22 cellular contexts compared by ENCODE assay signal in genomic region chr12:104852102-104852501, GRCh38.
"Had no signal": no experiment of that assay in that cellular context is flagged by ENCODE, and none has a peak within 500 bp of the region (broad histone marks: within the 10 kb centered on the region; RNA-seq: fewer than 3 reads in every experiment).

No MANE protein-coding gene starts in this region.

- H3K27me3 Mint-ChIP-seq: effector memory CD8-positive, alpha-beta T cell; stimulated activated naive B cell treated with anti-CD40 and anti-IgM and Interleukin-4, amounts not matched to agents 10 μg/mL and 1 μg/mL and 100 μg/mL, for 72 hours; stimulated activated naive CD8-positive, alpha-beta T cell treated with anti-CD3 and anti-CD28 coated beads, Interleukin-15, amount 100 ng/mL, for 72 hours had no signal

- H3K9me3 ChIP-seq: esophagus muscularis mucosa, gastroesophageal sphincter, pancreas, spleen, testis, tibial nerve, upper lobe of right lung had no signal

- H3K27ac Mint-ChIP-seq: effector memory CD8-positive, alpha-beta T cell; natural killer cell; progenitor cell of endocrine pancreas; stimulated activated naive B cell treated with anti-CD40 and anti-IgM and Interleukin-4, amounts not matched to agents 10 μg/mL and 1 μg/mL and 100 μg/mL, for 72 hours; stimulated activated naive CD8-positive, alpha-beta T cell treated with anti-CD3 and anti-CD28 coated beads, Interleukin-15, amount 100 ng/mL, for 72 hours had no signal

- DNase-seq: effector memory CD8-positive, alpha-beta T cell; glutamatergic neuron; islet precursor cell; mammary epithelial cell; natural killer cell; pancreas; right cardiac atrium; spleen; stimulated activated CD4-positive, alpha-beta T cell treated with anti-CD3 and anti-CD28 coated beads, Interleukin-15, amount 100 ng/mL, for 24 hours; stimulated activated CD4-positive, alpha-beta T cell treated with anti-CD3 and anti-CD28 coated beads, Interleukin-1b, Interleukin-23, amount 100 ng/mL, for 48 hours; stimulated activated CD4-positive, alpha-beta T cell treated with anti-CD3 and anti-CD28 coated beads, Interleukin-4, amount 100 ng/mL, for 24 hours; stimulated activated naive B cell treated with anti-CD40 and anti-IgM and Interleukin-4, amounts not matched to agents 10 μg/mL and 1 μg/mL and 100 μg/mL, for 72 hours; stimulated activated naive CD8-positive, alpha-beta T cell treated with anti-CD3 and anti-CD28 coated beads, Interleukin-15, amount 100 ng/mL, for 72 hours; testis; upper lobe of right lung had no signal

- H3K4me1 Mint-ChIP-seq: natural killer cell; neural crest cell; stimulated activated naive B cell treated with anti-CD40 and anti-IgM and Interleukin-4, amounts not matched to agents 10 μg/mL and 1 μg/mL and 100 μg/mL, for 72 hours; stimulated activated naive CD8-positive, alpha-beta T cell treated with anti-CD3 and anti-CD28 coated beads, Interleukin-15, amount 100 ng/mL, for 72 hours had no signal

- H3K4me1 ChIP-seq: esophagus muscularis mucosa, gastroesophageal sphincter, pancreas, spleen, testis, tibial nerve, upper lobe of right lung had no signal

- H3K9me3 Mint-ChIP-seq: effector memory CD8-positive, alpha-beta T cell; natural killer cell; neural crest cell; stimulated activated naive B cell treated with anti-CD40 and anti-IgM and Interleukin-4, amounts not matched to agents 10 μg/mL and 1 μg/mL and 100 μg/mL, for 72 hours; stimulated activated naive CD8-positive, alpha-beta T cell treated with anti-CD3 and anti-CD28 coated beads, Interleukin-15, amount 100 ng/mL, for 72 hours had no signal

- H3K27ac ChIP-seq: epithelial cell of prostate, esophagus muscularis mucosa, gastroesophageal sphincter, pancreas, spleen, testis, tibial nerve, upper lobe of right lung had no signal

- H3K36me3 ChIP-seq: esophagus muscularis mucosa, gastroesophageal sphincter, pancreas, spleen, upper lobe of right lung had no signal

- ATAC-seq: effector memory CD8-positive, alpha-beta T cell; gastroesophageal sphincter; left lobe of liver; natural killer cell; pancreas; right cardiac atrium; stimulated activated naive B cell treated with anti-CD40 and anti-IgM and Interleukin-4, amounts not matched to agents 10 μg/mL and 1 μg/mL and 100 μg/mL, for 72 hours; stimulated activated naive CD8-positive, alpha-beta T cell treated with anti-CD3 and anti-CD28 coated beads, Interleukin-15, amount 100 ng/mL, for 72 hours; upper lobe of right lung had no signal

- H3K4me3 Mint-ChIP-seq: effector memory CD8-positive, alpha-beta T cell; natural killer cell; neural crest cell; stimulated activated naive B cell treated with anti-CD40 and anti-IgM and Interleukin-4, amounts not matched to agents 10 μg/mL and 1 μg/mL and 100 μg/mL, for 72 hours; stimulated activated naive CD8-positive, alpha-beta T cell treated with anti-CD3 and anti-CD28 coated beads, Interleukin-15, amount 100 ng/mL, for 72 hours had no signal

- H3K27me3 ChIP-seq: esophagus muscularis mucosa, gastroesophageal sphincter, pancreas, spleen, testis, tibial nerve, upper lobe of right lung had no signal

- H3K36me3 Mint-ChIP-seq: natural killer cell; stimulated activated naive B cell treated with anti-CD40 and anti-IgM and Interleukin-4, amounts not matched to agents 10 μg/mL and 1 μg/mL and 100 μg/mL, for 72 hours had no signal

- H3K4me3 ChIP-seq: esophagus muscularis mucosa, gastroesophageal sphincter, pancreas, spleen, testis, tibial nerve, upper lobe of right lung had no signal
